Comparison of ENCODE assay signal across 21 cellular contexts in genomic region chr15:41161336-41161735, GRCh38. TPM values are rescaled to one million over a fixed set of nuclear protein-coding genes. Genes with fewer than 3 reads are reported as not detected.
DNase-seq lines count a peak whose midpoint lies in the region; ATAC-seq and TF ChIP-seq lines count a peak whose summit lies in the region.
"Had no signal": no experiment of that assay in that cellular context is flagged by ENCODE, and none has a peak within 500 bp of the region (broad histone marks: within the 10 kb centered on the region; RNA-seq: fewer than 3 reads in every experiment).

No MANE protein-coding gene starts in this region.

- peak overlapping the region; percentile 38 for H3K4me2 ChIP-seq in PC-3 (ENCODE audit: low read length)

- peak overlapping the region; percentile 62 for H3K27ac Mint-ChIP-seq in endothelial cell (ENCODE audit: unreplicated experiment)

- intact Hi-C loops in PC-3 (cut with micrococcal nuclease) (loop anchor here (5.0 kb wide), 1 partner anchor 44 kb away; the partner anchor contains the start of gene INO80), lower lobe of right lung (cut with DNase I) (no loop called here), vagina (cut with DNase I) (no loop called here)

- CTCF ChIA-PET in PC-3 (lab: Charles Lee), result no interaction called here

- peak overlapping the region; percentile 21 for H3K27ac ChIP-seq in PC-3 (ENCODE audit: low read length)
- H3K27ac ChIP-seq in lower lobe of right lung, result peak overlapping the region; percentile 47
- no peak overlapping the region for H3K27ac ChIP-seq in vagina
- H3K27ac ChIP-seq: gastroesophageal sphincter had no signal

- no peaks in the 10 kb centered on the region for H3K27me3 Mint-ChIP-seq in endothelial cell (ENCODE audit: unreplicated experiment)

- ATAC-seq in PC-3 (no peak), lower lobe of right lung (peak in 1 of 2 donors; percentile 62), GM21447 (IDR thresholded peaks at IDR 0.05; ENCODE audit: unreplicated experiment) (no peak)
- ATAC-seq: gastroesophageal sphincter, mucosa of descending colon had no signal

- H3K79me2 ChIP-seq in PC-3 (ENCODE audit: low read length), result no peaks in the 10 kb centered on the region

- BruUV-seq in PC-3 (replicated peaks; lab: Mats Ljungman, UMichigan), result no TSS peak

- DNase-seq in AG10803 (ENCODE audit: low read depth) (peak; percentile 21), PC-3 (peak; percentile 36), endothelial cell (ENCODE audit: low spot score) (no peak), lower lobe of right lung (no peak), SKM-1 (lab: John Stamatoyannopoulos, UW; ENCODE audit: unreplicated experiment) (no peak), DMS53 (lab: John Stamatoyannopoulos, UW) (no peak), vagina (ENCODE audit: extremely low spot score in 2 of 2) (no peak)
- DNase-seq: activated CD4-positive, alpha-beta T cell treated with anti-CD3 and anti-CD28 coated beads, Interleukin-2, amount 50 U/mL, for 1 hour; activated CD8-positive, alpha-beta memory T cell treated with anti-CD3 and anti-CD28 coated beads, Interleukin-2, amount 50 U/mL, for 48 hours; activated gamma-delta T cell treated with Interleukin-2 at 50 U/mL for 16 hours; amniotic stem cell; left cardiac atrium; mucosa of descending colon; NCI-H1694 treated with DMSO at 0.1 percent for 48 hours; NK-92 treated with Interleukin-12 subunit alpha and Interleukin-12 subunit beta, amount 100 ng/mL, for 24 hours; small intestine; stimulated activated CD4-positive, alpha-beta T cell treated with anti-CD3 and anti-CD28 coated beads, Interleukin-4, amount 100 ng/mL, for 24 hours had no signal

- H3K9me3 ChIP-seq in PC-3 (ENCODE audit: low read length) (no peaks in the 10 kb centered on the region), lower lobe of right lung (no peaks in the 10 kb centered on the region), vagina (no peaks in the 10 kb centered on the region)
- H3K9me3 ChIP-seq: gastroesophageal sphincter, mucosa of descending colon had no signal

- H3K4me3 ChIP-seq in AG10803 (ENCODE audit: low read length) (no peak overlapping the region), PC-3 (ENCODE audit: low read length) (no peak overlapping the region), lower lobe of right lung (no peak overlapping the region), vagina (no peak overlapping the region)
- H3K4me3 ChIP-seq: gastroesophageal sphincter, mucosa of descending colon had no signal

- peaks cover 12% of the 10 kb centered on the region for H3K4me1 Mint-ChIP-seq in endothelial cell (ENCODE audit: unreplicated experiment)
- H3K4me1 Mint-ChIP-seq: neural crest cell had no signal

- no peak overlapping the region for H3K9ac ChIP-seq in PC-3 (ENCODE audit: low read length)

- H3K9me3 Mint-ChIP-seq in endothelial cell (ENCODE audit: unreplicated experiment), result no peaks in the 10 kb centered on the region
- H3K9me3 Mint-ChIP-seq: CD4-positive, CD25-positive, alpha-beta regulatory T cell; neural crest cell had no signal

- TF ChIP-seq POLR2A in vagina (IDR thresholded peaks at IDR 0.05), result no peak

- H3K36me3 ChIP-seq in PC-3 (ENCODE audit: low read depth, low read length) (no peaks in the 10 kb centered on the region), lower lobe of right lung (no peaks in the 10 kb centered on the region), vagina (no peaks in the 10 kb centered on the region)
- H3K36me3 ChIP-seq: gastroesophageal sphincter had no signal

- POLR2A ChIA-PET in PC-3 (lab: Charles Lee; ENCODE audit: unreplicated experiment), result interaction anchor here (0.6 kb wide), 1 partner anchor 662 kb away, joined by 4 read pairs; no protein-coding TSS in a partner anchor

- H4K20me1 ChIP-seq in PC-3 (ENCODE audit: low read length), result no peaks in the 10 kb centered on the region

- peaks cover 5% of the 10 kb centered on the region for H3K36me3 Mint-ChIP-seq in endothelial cell (ENCODE audit: low read depth, unreplicated experiment)
- H3K36me3 Mint-ChIP-seq: CD4-positive, CD25-positive, alpha-beta regulatory T cell had no signal

- TF ChIP-seq CTCF in AG10803 (conservative IDR thresholded peaks at IDR 0.05; ENCODE audit: low read length) (no peak), PC-3 (conservative IDR thresholded peaks at IDR 0.05; ENCODE audit: low read depth, low read length) (no peak), endothelial cell (IDR thresholded peaks at IDR 0.05; ENCODE audit: unreplicated experiment) (no peak), lower lobe of right lung (IDR thresholded peaks at IDR 0.05) (no peak), vagina (IDR thresholded peaks at IDR 0.05) (no peak)

- H3K4me1 ChIP-seq in PC-3 (ENCODE audit: insufficient read depth, low read length) (peaks cover 18% of the 10 kb centered on the region), lower lobe of right lung (peaks cover 11% of the 10 kb centered on the region), vagina (no peaks in the 10 kb centered on the region)
- H3K4me1 ChIP-seq: gastroesophageal sphincter had no signal

- no peaks in the 10 kb centered on the region for H3K9me2 ChIP-seq in PC-3 (replicated peaks; ENCODE audit: low read length)

- peak overlapping the region; percentile 42 for H2AFZ ChIP-seq in PC-3 (ENCODE audit: low read length)

- no peak overlapping the region for H3K4me3 Mint-ChIP-seq in endothelial cell (ENCODE audit: unreplicated experiment)
- H3K4me3 Mint-ChIP-seq: CD4-positive, CD25-positive, alpha-beta regulatory T cell; neural crest cell had no signal

- no peaks in the 10 kb centered on the region for H3F3A ChIP-seq in PC-3 (ENCODE audit: low read length, unreplicated experiment)

- H3K27me3 ChIP-seq in PC-3 (ENCODE audit: low read length), result no peaks in the 10 kb centered on the region
- no peaks in the 10 kb centered on the region for H3K27me3 ChIP-seq in lower lobe of right lung (ENCODE audit: low read depth)
- no peaks in the 10 kb centered on the region for H3K27me3 ChIP-seq in vagina

RNA-seq across cellular contexts. Expression of gene INO80, which starts 45.3 kb away (rescaled TPM):
- total RNA-seq in PC-3 (2014; rRNA removed) (38.4 and 47.7 TPM in 2 replicates), endothelial cell (ENCODE audit: unreplicated experiment) (26.6 TPM), lower lobe of right lung (25.0 TPM), vagina (31.7 TPM)

Comparison
In these comparisons a context has a peak if more than half of its experiments do, and no peak if none do; other contexts are left out.
1. DNase-seq: peak in AG10803 (single experiment) and PC-3 (single experiment); none in endothelial cell (single experiment), lower lobe of right lung (single experiment), SKM-1 (single experiment), DMS53 (single experiment) and vagina (0 of 2).